7 cellular contexts compared by ENCODE assay signal in the genomic region with DNA sequence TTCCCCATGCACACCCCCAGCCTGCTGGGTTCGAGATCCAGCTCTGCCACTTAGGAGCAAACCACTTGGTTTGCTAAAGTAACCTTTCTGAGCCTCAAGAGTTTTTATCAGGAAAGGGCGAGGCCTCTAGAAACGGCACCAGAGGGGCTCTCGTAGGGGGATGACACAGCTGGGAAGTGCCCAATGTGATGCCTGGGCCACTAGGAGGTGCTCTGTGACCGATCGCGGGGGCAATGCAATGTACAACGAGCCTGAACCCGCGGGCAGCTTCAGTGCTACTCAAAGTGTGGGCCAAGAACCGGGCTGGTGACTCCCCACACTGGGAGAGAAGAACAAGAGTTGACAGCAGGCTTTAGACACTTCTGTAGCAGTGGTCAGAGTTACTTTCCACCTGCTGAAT. TPM values are rescaled to one million over a fixed set of nuclear protein-coding genes. Genes with fewer than 3 reads are reported as not detected.
A peak's percentile ranks its signal among the peaks of the same experiment; 100 is the strongest.
DNase-seq lines count a peak whose midpoint lies in the region; ATAC-seq and TF ChIP-seq lines count a peak whose summit lies in the region.

No MANE protein-coding gene starts in this region.

- CTCF ChIA-PET in activated CD8-positive, alpha-beta T cell treated with anti-CD3 and anti-CD28 coated beads, Interleukin-2, amount 10 ng/mL, durations not matched to agents 7 days and 5 days (lab: Charles Lee), result interaction anchor here (0.6 to 2.2 kb wide), 13 partner anchors 8 to 560 kb away, joined by 3 to 8 read pairs (median 4); a partner anchor contains a TSS

- H3K27me3 ChIP-seq in left ventricle myocardium inferior (ENCODE audit: low read depth), result no peaks in the 10 kb centered on the region

- H3K9me3 ChIP-seq in left ventricle myocardium inferior (replicated peaks), result no peaks in the 10 kb centered on the region

- no peaks in the 10 kb centered on the region for H3K36me3 Mint-ChIP-seq in activated CD8-positive, alpha-beta T cell treated with anti-CD3 and anti-CD28 coated beads, Interleukin-2, amount 10 ng/mL, durations not matched to agents 7 days and 5 days (ENCODE audit: low read depth)
- H3K36me3 Mint-ChIP-seq in stimulated activated effector memory CD8-positive, alpha-beta T cell treated with anti-CD3 and anti-CD28 coated beads, Interleukin-12 subunit alpha, Interleukin-12 subunit beta, amount 100 ng/mL, for 72 hours, result no peaks in the 10 kb centered on the region

- no peaks in the 10 kb centered on the region for H3K27me3 Mint-ChIP-seq in activated CD8-positive, alpha-beta T cell treated with anti-CD3 and anti-CD28 coated beads, Interleukin-2, amount 10 ng/mL, durations not matched to agents 7 days and 5 days (ENCODE audit: low read depth)

- H3K9me3 Mint-ChIP-seq in activated CD8-positive, alpha-beta T cell treated with anti-CD3 and anti-CD28 coated beads, Interleukin-2, amount 10 ng/mL, durations not matched to agents 7 days and 5 days (ENCODE audit: insufficient read depth), result no peaks in the 10 kb centered on the region
- no peaks in the 10 kb centered on the region for H3K9me3 Mint-ChIP-seq in stimulated activated effector memory CD8-positive, alpha-beta T cell treated with anti-CD3 and anti-CD28 coated beads, Interleukin-12 subunit alpha, Interleukin-12 subunit beta, amount 100 ng/mL, for 72 hours

- H3K4me3 ChIP-seq in GM12875 (ENCODE audit: low read depth, low read length) (no peak overlapping the region), left ventricle myocardium inferior (no peak overlapping the region)
- H3K4me3 ChIP-seq in Jurkat, Clone E6-1 (ENCODE audit: low read length), result no peak overlapping the region

- H3K27ac Mint-ChIP-seq in activated CD8-positive, alpha-beta T cell treated with anti-CD3 and anti-CD28 coated beads, Interleukin-2, amount 10 ng/mL, durations not matched to agents 7 days and 5 days, result no peak overlapping the region
- no peak overlapping the region for H3K27ac Mint-ChIP-seq in stimulated activated effector memory CD8-positive, alpha-beta T cell treated with anti-CD3 and anti-CD28 coated beads, Interleukin-12 subunit alpha, Interleukin-12 subunit beta, amount 100 ng/mL, for 72 hours

- no peaks in the 10 kb centered on the region for H3K36me3 ChIP-seq in left ventricle myocardium inferior

- peak; percentile 62 for DNase-seq in Jurkat, Clone E6-1 (ENCODE audit: low read depth, low spot score)
- DNase-seq in activated CD8-positive, alpha-beta T cell treated with anti-CD3 and anti-CD28 coated beads, Interleukin-2, amount 10 ng/mL, durations not matched to agents 7 days and 5 days, result peak; percentile 67
- DNase-seq in left ventricle myocardium inferior, result no peak
- DNase-seq in stimulated activated effector memory CD8-positive, alpha-beta T cell treated with anti-CD3 and anti-CD28 coated beads, Interleukin-12 subunit alpha, Interleukin-12 subunit beta, amount 100 ng/mL, for 72 hours (ENCODE audit: low spot score in 2 of 2), result peak; percentile 14 to 66

- H3K4me1 ChIP-seq in left ventricle myocardium inferior, result no peaks in the 10 kb centered on the region

- H3K4me3 Mint-ChIP-seq in activated CD8-positive, alpha-beta T cell treated with anti-CD3 and anti-CD28 coated beads, Interleukin-2, amount 10 ng/mL, durations not matched to agents 7 days and 5 days, result no peak overlapping the region
- H3K4me3 Mint-ChIP-seq in stimulated activated effector memory CD8-positive, alpha-beta T cell treated with anti-CD3 and anti-CD28 coated beads, Interleukin-12 subunit alpha, Interleukin-12 subunit beta, amount 100 ng/mL, for 72 hours, result no peak overlapping the region

- no peak overlapping the region for H3K27ac ChIP-seq in left ventricle myocardium inferior (replicated peaks)

- intact Hi-C loops in left ventricle myocardium inferior (cut with micrococcal nuclease), result no loop called here

- TF ChIP-seq CTCF in GM12875 (IDR thresholded peaks at IDR 0.05; ENCODE audit: borderline replicate concordance, insufficient read depth, low read depth, low read length), result peak; percentile 79
- peak; percentile 24 for TF ChIP-seq CTCF in left ventricle myocardium inferior (IDR thresholded peaks at IDR 0.05; ENCODE audit: borderline replicate concordance)

- POLR2A ChIA-PET in activated CD8-positive, alpha-beta T cell treated with anti-CD3 and anti-CD28 coated beads, Interleukin-2, amount 10 ng/mL, durations not matched to agents 7 days and 5 days (lab: Charles Lee), result interaction anchor here (0.8 kb wide), 1 partner anchor 16 kb away, joined by 3 read pairs; no protein-coding TSS in a partner anchor

- peaks cover 4% of the 10 kb centered on the region for H3K4me1 Mint-ChIP-seq in activated CD8-positive, alpha-beta T cell treated with anti-CD3 and anti-CD28 coated beads, Interleukin-2, amount 10 ng/mL, durations not matched to agents 7 days and 5 days (ENCODE audit: low read depth)
- no peaks in the 10 kb centered on the region for H3K4me1 Mint-ChIP-seq in stimulated activated effector memory CD8-positive, alpha-beta T cell treated with anti-CD3 and anti-CD28 coated beads, Interleukin-12 subunit alpha, Interleukin-12 subunit beta, amount 100 ng/mL, for 72 hours

- ATAC-seq in activated CD8-positive, alpha-beta T cell treated with anti-CD3 and anti-CD28 coated beads, Interleukin-2, amount 10 ng/mL, durations not matched to agents 7 days and 5 days, result peak; percentile 92
- peak; percentile 85 for ATAC-seq in stimulated activated effector memory CD8-positive, alpha-beta T cell treated with anti-CD3 and anti-CD28 coated beads, Interleukin-12 subunit alpha, Interleukin-12 subunit beta, amount 100 ng/mL, for 72 hours
- ATAC-seq in HG02938 (IDR thresholded peaks at IDR 0.05; ENCODE audit: unreplicated experiment), result no peak
- no peak for ATAC-seq in HG03439 (IDR thresholded peaks at IDR 0.05; ENCODE audit: unreplicated experiment)

RNA-seq across cellular contexts. Expression of a gene that starts 9.4 kb away (rescaled TPM):
- not detected for polyA plus RNA-seq in Jurkat, Clone E6-1 (2012; ENCODE audit: insufficient read depth, insufficient read length)
- total RNA-seq in activated CD8-positive, alpha-beta T cell treated with anti-CD3 and anti-CD28 coated beads, Interleukin-2, amount 10 ng/mL, durations not matched to agents 7 days and 5 days, result not detected
- 5.9 TPM for total RNA-seq in left ventricle myocardium inferior

RNA-seq across cellular contexts. Expression of a gene that starts 15.3 kb away (rescaled TPM):
- 23.5 TPM for polyA plus RNA-seq in Jurkat, Clone E6-1 (2012; ENCODE audit: insufficient read depth, insufficient read length)
- total RNA-seq in activated CD8-positive, alpha-beta T cell treated with anti-CD3 and anti-CD28 coated beads, Interleukin-2, amount 10 ng/mL, durations not matched to agents 7 days and 5 days, result 10 to 100 TPM; 23.8 to 25.8 TPM
- total RNA-seq in left ventricle myocardium inferior, result 7.3 TPM

RNA-seq across cellular contexts. Expression of a gene that starts 22.6 kb away (rescaled TPM):
- polyA plus RNA-seq in Jurkat, Clone E6-1 (2012; ENCODE audit: insufficient read depth, insufficient read length), result 16.8 TPM
- total RNA-seq in activated CD8-positive, alpha-beta T cell treated with anti-CD3 and anti-CD28 coated beads, Interleukin-2, amount 10 ng/mL, durations not matched to agents 7 days and 5 days, result 10 to 100 TPM; 15.6 TPM
- 6.6 TPM for total RNA-seq in left ventricle myocardium inferior

RNA-seq across cellular contexts. Expression of a gene that starts 41.2 kb away (rescaled TPM):
- 32.1 TPM for polyA plus RNA-seq in Jurkat, Clone E6-1 (2012; ENCODE audit: insufficient read depth, insufficient read length)
- total RNA-seq in activated CD8-positive, alpha-beta T cell treated with anti-CD3 and anti-CD28 coated beads, Interleukin-2, amount 10 ng/mL, durations not matched to agents 7 days and 5 days, result 10 to 100 TPM; 11.2 to 11.5 TPM
- total RNA-seq in left ventricle myocardium inferior, result 7.3 TPM

Comparison
In these comparisons a context has a peak if more than half of its experiments do, and no peak if none do; other contexts are left out.
1. ATAC-seq: peak in activated CD8-positive, alpha-beta T cell treated with anti-CD3 and anti-CD28 coated beads, Interleukin-2, amount 10 ng/mL, durations not matched to agents 7 days and 5 days (single experiment) and stimulated activated effector memory CD8-positive, alpha-beta T cell treated with anti-CD3 and anti-CD28 coated beads, Interleukin-12 subunit alpha, Interleukin-12 subunit beta, amount 100 ng/mL, for 72 hours (single experiment); none in HG02938 (single experiment) and HG03439 (single experiment).